In the genomic region with DNA sequence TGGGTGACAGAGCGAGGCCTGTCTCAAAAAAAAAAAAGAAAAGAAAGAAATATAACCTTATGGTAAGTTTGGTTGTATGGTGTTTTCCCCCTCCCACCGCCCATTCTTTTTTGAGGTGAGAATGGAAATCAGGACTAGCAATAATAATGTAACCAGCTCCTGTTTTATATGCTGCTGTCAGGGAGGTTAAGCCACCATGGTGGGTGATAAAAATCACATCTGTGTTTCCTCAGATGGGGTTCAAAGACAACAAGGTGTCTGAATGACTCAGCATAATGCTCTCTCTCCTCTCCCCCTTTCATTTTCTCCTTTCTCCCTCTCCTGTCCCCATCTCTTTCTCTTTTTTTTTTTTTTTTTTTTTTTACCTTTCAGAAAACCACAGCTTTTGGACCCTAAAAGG, we compare ENCODE assay signal across 14 cellular contexts. TPM values are rescaled to one million over a fixed set of nuclear protein-coding genes. Genes with fewer than 3 reads are reported as not detected.
DNase-seq lines count a peak whose midpoint lies in the region; ATAC-seq and TF ChIP-seq lines count a peak whose summit lies in the region.
"Had no signal": no experiment of that assay in that cellular context is flagged by ENCODE, and none has a peak within 500 bp of the region (broad histone marks: within the 10 kb centered on the region; RNA-seq: fewer than 3 reads in every experiment).

No MANE protein-coding gene starts in this region.

- no peaks in the 10 kb centered on the region for H3K9me3 Mint-ChIP-seq in activated CD4-positive, alpha-beta T cell treated with anti-CD3 and anti-CD28 coated beads, Interleukin-2, amount 10 ng/mL, durations not matched to agents 24 days and 14 days
- no peaks in the 10 kb centered on the region for H3K9me3 Mint-ChIP-seq in activated naive CD4-positive, alpha-beta T cell treated with anti-CD3 and anti-CD28 coated beads, Interleukin-2, amount 50 U/mL, for 72 hours
- no peaks in the 10 kb centered on the region for H3K9me3 Mint-ChIP-seq in immature natural killer cell

- in situ Hi-C loops in gastrocnemius medialis (cut with MboI; ENCODE audit: low sequenced_read_pairs in 4 of 4) = loop anchor here in 3 of 4 donors (10.0 to 25.0 kb wide), 2 partner anchors 111 to 119 kb away; no protein-coding TSS in a partner anchor

- no peak for TF ChIP-seq CTCF in gastrocnemius medialis (IDR thresholded peaks at IDR 0.05 in 4 of 5, conservative IDR thresholded peaks at IDR 0.05 in 1 of 5)

- intact Hi-C loops in activated CD4-positive, alpha-beta T cell treated with anti-CD3 and anti-CD28 coated beads, Interleukin-2, amount 10 ng/mL, durations not matched to agents 24 days and 14 days (cut with micrococcal nuclease) = loop anchor here (5.0 kb wide), 1 partner anchor 126 kb away; no protein-coding TSS in a partner anchor
- intact Hi-C loops in gastrocnemius medialis (cut with DNase I; ENCODE audit: low total_unique reads) = no loop called here

- H3K9ac ChIP-seq in HUES6 (ENCODE audit: low read length) = no peak overlapping the region

- peak; percentile 70 to 81 for ATAC-seq in activated naive CD4-positive, alpha-beta T cell treated with anti-CD3 and anti-CD28 coated beads, Interleukin-2, amount 50 U/mL, for 72 hours
- ATAC-seq in gastrocnemius medialis (no peak), GM21737 (IDR thresholded peaks at IDR 0.05; ENCODE audit: unreplicated experiment) (no peak)

- H3K27me3 ChIP-seq in HUES6 (ENCODE audit: control insufficient read depth, insufficient read depth, low read length) (no peaks in the 10 kb centered on the region), gastrocnemius medialis (no peaks in the 10 kb centered on the region)

- H3K4me3 Mint-ChIP-seq in activated CD4-positive, alpha-beta T cell treated with anti-CD3 and anti-CD28 coated beads, Interleukin-2, amount 10 ng/mL, durations not matched to agents 24 days and 14 days = peak overlapping the region; percentile 12
- H3K4me3 Mint-ChIP-seq in immature natural killer cell = no peak overlapping the region

- H3K36me3 ChIP-seq in HUES6 (ENCODE audit: control insufficient read depth, insufficient read depth, low read length) = peaks cover 93% of the 10 kb centered on the region
- H3K36me3 ChIP-seq in gastrocnemius medialis = peaks cover 3 to 79% of the 10 kb centered on the region in 2 donors

- H3K4me1 ChIP-seq in HUES6 (ENCODE audit: control insufficient read depth, insufficient read depth, low read length) = peaks cover 27% of the 10 kb centered on the region
- no peaks in the 10 kb centered on the region for H3K4me1 ChIP-seq in gastrocnemius medialis
- H3K4me1 ChIP-seq: Caco-2 had no signal

- peak; percentile 66 for DNase-seq in activated CD4-positive, alpha-beta T cell treated with anti-CD3 and anti-CD28 coated beads, Interleukin-2, amount 10 ng/mL, durations not matched to agents 24 days and 14 days
- DNase-seq in activated CD4-positive, alpha-beta T cell treated with anti-CD3 and anti-CD28 coated beads, Interleukin-2, amount 50 U/mL, for 4 hours = no peak
- DNase-seq in activated naive CD4-positive, alpha-beta T cell treated with anti-CD3 and anti-CD28 coated beads, Interleukin-2, amount 50 U/mL, for 72 hours (ENCODE audit: low spot score in 2 of 2) = peak in 1 of 2 donors; percentile 10
- DNase-seq in gastrocnemius medialis = no peak
- DNase-seq in NK-92 (lab: John Stamatoyannopoulos, UW; ENCODE audit: unreplicated experiment) = no peak
- no peak for DNase-seq in immature natural killer cell
- DNase-seq: Caco-2, caudate nucleus, KBM-7, NCI-H1417 treated with DMSO at 0.1 percent for 48 hours, NCI-H510A treated with DMSO at 0.1 percent for 48 hours had no signal

- H3K4me1 Mint-ChIP-seq in activated CD4-positive, alpha-beta T cell treated with anti-CD3 and anti-CD28 coated beads, Interleukin-2, amount 10 ng/mL, durations not matched to agents 24 days and 14 days = peaks cover 30% of the 10 kb centered on the region
- peaks cover 18 to 45% of the 10 kb centered on the region in 2 donors for H3K4me1 Mint-ChIP-seq in immature natural killer cell

- H3K9me3 ChIP-seq in HUES6 (ENCODE audit: control insufficient read depth, insufficient read depth, low read depth, low read length) = no peaks in the 10 kb centered on the region
- H3K9me3 ChIP-seq in gastrocnemius medialis = no peaks in the 10 kb centered on the region
- H3K9me3 ChIP-seq: Caco-2 had no signal

- H3K27ac ChIP-seq in HUES6 (ENCODE audit: low read depth, low read length) = 0 out of 2 replicates have a peak overlapping the region, but pooled peaks have one; percentile 18
- peak overlapping the region in 3 of 4 donors; percentile 1 to 46 (median 42) for H3K27ac ChIP-seq in gastrocnemius medialis

- TF ChIP-seq POLR2A in gastrocnemius medialis (IDR thresholded peaks at IDR 0.05) = no peak

- H3K36me3 Mint-ChIP-seq in activated CD4-positive, alpha-beta T cell treated with anti-CD3 and anti-CD28 coated beads, Interleukin-2, amount 10 ng/mL, durations not matched to agents 24 days and 14 days (ENCODE audit: low read depth) = peaks cover 73% of the 10 kb centered on the region
- H3K36me3 Mint-ChIP-seq in activated naive CD4-positive, alpha-beta T cell treated with anti-CD3 and anti-CD28 coated beads, Interleukin-2, amount 50 U/mL, for 72 hours = peaks cover 26 to 52% of the 10 kb centered on the region in 2 donors
- peaks cover 10 to 61% (median 44%) of the 10 kb centered on the region in 3 donors for H3K36me3 Mint-ChIP-seq in immature natural killer cell

- H3K4me3 ChIP-seq in HUES6 (ENCODE audit: low read depth, low read length) = no peak overlapping the region
- no peak overlapping the region for H3K4me3 ChIP-seq in gastrocnemius medialis

- no peak overlapping the region for H3K27ac Mint-ChIP-seq in activated CD4-positive, alpha-beta T cell treated with anti-CD3 and anti-CD28 coated beads, Interleukin-2, amount 10 ng/mL, durations not matched to agents 24 days and 14 days
- peak overlapping the region; percentile 66 to 76 for H3K27ac Mint-ChIP-seq in activated naive CD4-positive, alpha-beta T cell treated with anti-CD3 and anti-CD28 coated beads, Interleukin-2, amount 50 U/mL, for 72 hours
- peak overlapping the region in 3 of 6 donors; percentile 42 to 72 (median 57) for H3K27ac Mint-ChIP-seq in immature natural killer cell
- H3K27ac Mint-ChIP-seq: progenitor cell of endocrine pancreas had no signal

- H3K27me3 Mint-ChIP-seq in activated CD4-positive, alpha-beta T cell treated with anti-CD3 and anti-CD28 coated beads, Interleukin-2, amount 10 ng/mL, durations not matched to agents 24 days and 14 days = no peaks in the 10 kb centered on the region
- H3K27me3 Mint-ChIP-seq in immature natural killer cell (ENCODE audit: low read depth in 3 of 3) = peaks cover 2 to 3% (median 2%) of the 10 kb centered on the region in 3 donors
- H3K27me3 Mint-ChIP-seq: progenitor cell of endocrine pancreas had no signal

RNA-seq across cellular contexts. Expression of gene GARRE1, which starts 28.3 kb away (rescaled TPM):
- total RNA-seq in activated CD4-positive, alpha-beta T cell treated with anti-CD3 and anti-CD28 coated beads, Interleukin-2, amount 10 ng/mL, durations not matched to agents 24 days and 14 days = 9.8 and 12.0 TPM in 2 replicates
- 10 to 100 TPM; 11.7 to 15.0 TPM for total RNA-seq in activated naive CD4-positive, alpha-beta T cell treated with anti-CD3 and anti-CD28 coated beads, Interleukin-2, amount 50 U/mL, for 72 hours
- 10 to 100 TPM; 21.8 to 34.3 (median 24.8) TPM for total RNA-seq in gastrocnemius medialis
- polyA plus RNA-seq in immature natural killer cell = 1 to 10 TPM in 2 of 3 donors, under 1 TPM in 1; 0.93 to 4.0 (median 2.7) TPM

RNA-seq across cellular contexts. Expression of gene LSM14A, which starts 53.7 kb away (rescaled TPM):
- total RNA-seq in activated CD4-positive, alpha-beta T cell treated with anti-CD3 and anti-CD28 coated beads, Interleukin-2, amount 10 ng/mL, durations not matched to agents 24 days and 14 days = 105 and 117 TPM in 2 replicates
- 100 to 1,000 TPM in 1 of 2 donors, 10 to 100 TPM in 1; 77.3 to 101 TPM for total RNA-seq in activated naive CD4-positive, alpha-beta T cell treated with anti-CD3 and anti-CD28 coated beads, Interleukin-2, amount 50 U/mL, for 72 hours
- 100 to 1,000 TPM; 104 to 120 (median 115) TPM for total RNA-seq in gastrocnemius medialis
- polyA plus RNA-seq in immature natural killer cell = 100 to 1,000 TPM; 120 to 175 (median 157) TPM

Comparison
In these comparisons a context has a peak if more than half of its experiments do, and no peak if none do; other contexts are left out.
1. ATAC-seq: peak in activated naive CD4-positive, alpha-beta T cell treated with anti-CD3 and anti-CD28 coated beads, Interleukin-2, amount 50 U/mL, for 72 hours (2 of 2); none in gastrocnemius medialis (0 of 2) and GM21737 (single experiment).